Comparison of ENCODE assay signal across 15 cellular contexts in the genomic region with DNA sequence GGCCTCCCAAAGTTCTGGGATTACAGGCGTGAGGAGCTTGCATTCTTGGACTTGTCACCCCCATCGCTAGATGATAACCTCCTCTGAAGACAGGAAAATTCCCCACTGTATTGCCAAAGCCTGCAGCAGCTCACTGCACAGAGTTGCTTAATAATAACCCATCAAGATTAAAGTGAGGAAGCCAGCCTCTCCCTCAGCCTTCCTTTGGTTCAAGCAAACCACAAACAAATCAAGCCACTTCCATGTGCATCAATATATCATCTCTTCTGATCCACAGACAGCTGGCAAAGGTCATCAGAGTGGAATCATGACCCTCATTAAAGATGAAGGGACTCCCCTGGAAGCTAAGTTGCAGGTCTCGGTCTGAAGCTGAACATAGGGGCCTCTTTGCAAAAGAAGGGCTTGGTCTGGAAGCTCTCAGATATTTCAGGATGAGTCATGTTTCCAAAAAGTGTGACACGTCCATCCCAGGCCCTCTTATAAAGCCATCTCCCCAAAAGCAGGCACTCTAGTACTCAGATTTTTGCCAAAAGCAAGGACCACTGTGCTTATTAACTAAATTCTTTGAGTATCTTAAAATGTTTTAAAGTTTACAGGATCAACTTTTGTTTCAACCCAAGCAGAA. TPM values are rescaled to one million over a fixed set of nuclear protein-coding genes. Genes with fewer than 3 reads are reported as not detected.
DNase-seq lines count a peak whose midpoint lies in the region; TF ChIP-seq lines count a peak whose summit lies in the region.
"Had no signal": no experiment of that assay in that cellular context is flagged by ENCODE, and none has a peak within 500 bp of the region (broad histone marks: within the 10 kb centered on the region; RNA-seq: fewer than 3 reads in every experiment).

No MANE protein-coding gene starts in this region.

- no peak overlapping the region for H2BK15ac ChIP-seq in mesendoderm (replicated peaks; ENCODE audit: low read depth)

- H3K18ac ChIP-seq in mesendoderm (ENCODE audit: low read length), result no peak overlapping the region

- no peak for TF ChIP-seq POLR2A in uterus (IDR thresholded peaks at IDR 0.05)

- H3K4me3 ChIP-seq in BLaER1 treated with 17β-estradiol and CSF1 and Interleukin-3, amounts not matched to agents 10 nM and 100 nM, result peak overlapping the region in 2 of 10 experiments; percentile 5 to 11; a peak in 3 of 20 replicates
- H3K4me3 ChIP-seq in fibroblast of mammary gland (ENCODE audit: control insufficient read depth, low read depth, low read length) (no peak overlapping the region), parathyroid adenoma (ENCODE audit: low read depth, low read length) (no peak overlapping the region), uterus (no peak overlapping the region), mesendoderm (ENCODE audit: low read length) (no peak overlapping the region)
- H3K4me3 ChIP-seq: esophagus squamous epithelium had no signal

- H3K4ac ChIP-seq in mesendoderm (ENCODE audit: low read depth, low read length), result no peak overlapping the region

- no peak overlapping the region for H3K23ac ChIP-seq in mesendoderm (ENCODE audit: low read length)

- no CpG with 5 or more reads among the region's 4 CpGs for WGBS in mesendoderm (ENCODE audit: extremely low coverage, insufficient coverage, low lambda C conversion rate)

- H3K79me2 ChIP-seq in parathyroid adenoma (peaks cover 30% of the 10 kb centered on the region), mesendoderm (ENCODE audit: control insufficient read depth, insufficient read depth, low read length) (no peaks in the 10 kb centered on the region)

- H3K9me3 ChIP-seq in BLaER1 treated with 17β-estradiol and CSF1 and Interleukin-3, amounts not matched to agents 10 nM and 100 nM (replicated peaks in 1 of 11), result no peaks in the 10 kb centered on the region
- H3K9me3 ChIP-seq in parathyroid adenoma (ENCODE audit: control insufficient read depth, low read length) (no peaks in the 10 kb centered on the region), uterus (no peaks in the 10 kb centered on the region)
- H3K9me3 ChIP-seq: esophagus squamous epithelium had no signal

- peaks cover 20 to 27% (median 27%) of the 10 kb centered on the region in 11 experiments for H3K27me3 ChIP-seq in BLaER1 treated with 17β-estradiol and CSF1 and Interleukin-3, amounts not matched to agents 10 nM and 100 nM
- no peaks in the 10 kb centered on the region for H3K27me3 ChIP-seq in parathyroid adenoma (ENCODE audit: control insufficient read depth, insufficient read depth, low read length)
- no peaks in the 10 kb centered on the region for H3K27me3 ChIP-seq in uterus
- no peaks in the 10 kb centered on the region for H3K27me3 ChIP-seq in mesendoderm (ENCODE audit: insufficient read depth, low read length, poor library complexity)

- no peak overlapping the region for H2BK120ac ChIP-seq in mesendoderm (ENCODE audit: low read depth, low read length)

- peaks cover 35 to 65% (median 56%) of the 10 kb centered on the region in 10 experiments for H3K4me1 ChIP-seq in BLaER1 treated with 17β-estradiol and CSF1 and Interleukin-3, amounts not matched to agents 10 nM and 100 nM
- H3K4me1 ChIP-seq in parathyroid adenoma (peaks cover 44% of the 10 kb centered on the region), uterus (peaks cover 0 to 13% of the 10 kb centered on the region in 2 donors), mesendoderm (ENCODE audit: control insufficient read depth, low read depth, low read length) (peaks cover 2% of the 10 kb centered on the region)

- no peak overlapping the region for H2AK5ac ChIP-seq in mesendoderm (ENCODE audit: low read length)

- H2BK5ac ChIP-seq in mesendoderm (ENCODE audit: low read length), result no peak overlapping the region

- peak overlapping the region; percentile 42 to 84 (median 63) for H3K4me2 ChIP-seq in BLaER1 treated with 17β-estradiol and CSF1 and Interleukin-3, amounts not matched to agents 10 nM and 100 nM
- H3K4me2 ChIP-seq in parathyroid adenoma (ENCODE audit: low read length) (no peak overlapping the region), mesendoderm (ENCODE audit: low read length) (no peak overlapping the region)

- DNase-seq in NCI-H226, result peak; percentile 55
- DNase-seq in fibroblast of mammary gland (ENCODE audit: low read depth), result peak; percentile 38
- DNase-seq in hypothalamus (lab: John Stamatoyannopoulos, UW), result no peak
- DNase-seq in NCI-H774 (lab: John Stamatoyannopoulos, UW), result no peak
- DNase-seq in uterus, result no peak
- no peak for DNase-seq in mesendoderm
- DNase-seq: activated CD4-positive, alpha-beta T cell treated with anti-CD3 and anti-CD28 coated beads, Interleukin-2, amount 10 ng/mL, durations not matched to agents 7 days and 5 days; esophagus squamous epithelium; GDM1; naive B cell; NCI-H1694 treated with DMSO at 0.1 percent for 48 hours; NCI-H510A; PC-3 had no signal

- TF ChIP-seq CTCF in fibroblast of mammary gland (conservative IDR thresholded peaks at IDR 0.05; ENCODE audit: control insufficient read depth, insufficient read depth, low read depth, low read length) (no peak), parathyroid adenoma (IDR thresholded peaks at IDR 0.05) (no peak), uterus (IDR thresholded peaks at IDR 0.05) (no peak)

- H3K56ac ChIP-seq in mesendoderm (ENCODE audit: low read length), result no peak overlapping the region

- intact Hi-C loops in uterus (cut with DNase I; ENCODE audit: low total_unique reads), result no loop called here

- no peak overlapping the region for H4K5ac ChIP-seq in mesendoderm (ENCODE audit: low read length)

- peaks cover 0 to 12% (median 0%) of the 10 kb centered on the region in 11 experiments; a peak in 2 of 22 replicates for H4K20me1 ChIP-seq in BLaER1 treated with 17β-estradiol and CSF1 and Interleukin-3, amounts not matched to agents 10 nM and 100 nM

- H3K79me1 ChIP-seq in mesendoderm (ENCODE audit: low read length), result no peaks in the 10 kb centered on the region

- peak overlapping the region in 8 of 11 experiments; percentile 56 to 74 (median 64); a peak in 17 of 22 replicates for H3K27ac ChIP-seq in BLaER1 treated with 17β-estradiol and CSF1 and Interleukin-3, amounts not matched to agents 10 nM and 100 nM
- peak overlapping the region; percentile 73 for H3K27ac ChIP-seq in parathyroid adenoma
- no peak overlapping the region for H3K27ac ChIP-seq in uterus
- H3K27ac ChIP-seq in mesendoderm (ENCODE audit: low read depth, low read length), result no peak overlapping the region

- no peaks in the 10 kb centered on the region for H3K36me3 ChIP-seq in BLaER1 treated with 17β-estradiol and CSF1 and Interleukin-3, amounts not matched to agents 10 nM and 100 nM
- H3K36me3 ChIP-seq in parathyroid adenoma (ENCODE audit: control insufficient read depth, insufficient read depth, low read length) (no peaks in the 10 kb centered on the region), uterus (no peaks in the 10 kb centered on the region), mesendoderm (ENCODE audit: control insufficient read depth, insufficient read depth, low read length) (no peaks in the 10 kb centered on the region)

- H3K9ac ChIP-seq in BLaER1 treated with 17β-estradiol and CSF1 and Interleukin-3, amounts not matched to agents 10 nM and 100 nM, result peak overlapping the region in 7 of 11 experiments; percentile 2 to 55 (median 29); a peak in 9 of 22 replicates
- no peak overlapping the region for H3K9ac ChIP-seq in parathyroid adenoma
- no peak overlapping the region for H3K9ac ChIP-seq in mesendoderm (ENCODE audit: low read length)

- no peak overlapping the region for H2AFZ ChIP-seq in parathyroid adenoma

- no peak overlapping the region for H4K8ac ChIP-seq in mesendoderm (ENCODE audit: low read depth, low read length)

RNA-seq across cellular contexts. Expression of gene EMP2, which starts 4.8 kb away (rescaled TPM):
- total RNA-seq in uterus, result 10 to 100 TPM; 16.4 to 88.3 (median 32.1) TPM
- polyA plus RNA-seq in mesendoderm (2013, experiment 1 of 2), result 14.8 TPM
- polyA plus RNA-seq in mesendoderm (2013, experiment 2 of 2), result 14.4 TPM
- total RNA-seq: activated CD4-positive, alpha-beta T cell treated with anti-CD3 and anti-CD28 coated beads, Interleukin-2, amount 10 ng/mL, durations not matched to agents 7 days and 5 days had no signal

Comparison
In these comparisons a context has a peak if more than half of its experiments do, and no peak if none do; other contexts are left out.
1. H3K27ac ChIP-seq: peak in BLaER1 treated with 17β-estradiol and CSF1 and Interleukin-3, amounts not matched to agents 10 nM and 100 nM (8 of 11) and parathyroid adenoma (single experiment); none in uterus (0 of 2) and mesendoderm (single experiment).
2. H3K4me2 ChIP-seq: peak in BLaER1 treated with 17β-estradiol and CSF1 and Interleukin-3, amounts not matched to agents 10 nM and 100 nM (11 of 11); none in parathyroid adenoma (single experiment) and mesendoderm (single experiment).
3. H3K9ac ChIP-seq: peak in BLaER1 treated with 17β-estradiol and CSF1 and Interleukin-3, amounts not matched to agents 10 nM and 100 nM (7 of 11); none in parathyroid adenoma (single experiment) and mesendoderm (single experiment).
4. DNase-seq: peak in NCI-H226 (single experiment) and fibroblast of mammary gland (single experiment); none in hypothalamus (0 of 51), NCI-H774 (single experiment), uterus (0 of 2) and mesendoderm (single experiment).